21 cellular contexts compared by ENCODE assay signal in genomic region chr13:20706661-20707060, GRCh38.
"Had no signal": no experiment of that assay in that cellular context is flagged by ENCODE, and none has a peak within 500 bp of the region (broad histone marks: within the 10 kb centered on the region; RNA-seq: fewer than 3 reads in every experiment).

No MANE protein-coding gene starts in this region.

- ATAC-seq: gastroesophageal sphincter; left cardiac atrium; lower lobe of right lung; natural killer cell; sciatic nerve; stimulated activated memory B cell treated with anti-CD40 and anti-IgM and Interleukin-4, amounts not matched to agents 10 μg/mL and 1 μg/mL and 100 μg/mL, for 72 hours; stimulated activated naive CD8-positive, alpha-beta T cell treated with anti-CD3 and anti-CD28 coated beads, Interleukin-15, amount 100 ng/mL, for 72 hours; upper lobe of right lung had no signal

- DNase-seq: cortex of kidney; effector memory CD4-positive, alpha-beta T cell; glutamatergic neuron; kidney; left cardiac atrium; left ventricle myocardium inferior; lower lobe of right lung; natural killer cell; spleen; stimulated activated CD4-positive, alpha-beta T cell treated with anti-CD3 and anti-CD28 coated beads, Interleukin-15, amount 100 ng/mL, for 24 hours; stimulated activated CD4-positive, alpha-beta T cell treated with anti-CD3 and anti-CD28 coated beads, Interleukin-1b, Interleukin-23, amount 100 ng/mL, for 48 hours; stimulated activated CD4-positive, alpha-beta T cell treated with anti-CD3 and anti-CD28 coated beads, Interleukin-4, amount 100 ng/mL, for 24 hours; stimulated activated naive CD8-positive, alpha-beta T cell treated with anti-CD3 and anti-CD28 coated beads, Interleukin-15, amount 100 ng/mL, for 72 hours; testis; upper lobe of right lung had no signal

- H3K4me3 Mint-ChIP-seq: memory B cell; mesothelial cell of epicardium; stimulated activated memory B cell treated with anti-CD40 and anti-IgM and Interleukin-4, amounts not matched to agents 10 μg/mL and 1 μg/mL and 100 μg/mL, for 72 hours; stimulated activated naive CD8-positive, alpha-beta T cell treated with anti-CD3 and anti-CD28 coated beads, Interleukin-15, amount 100 ng/mL, for 72 hours had no signal

- FAIRE-seq: endometrium, kidney had no signal

- H3K27me3 Mint-ChIP-seq: memory B cell; stimulated activated memory B cell treated with anti-CD40 and anti-IgM and Interleukin-4, amounts not matched to agents 10 μg/mL and 1 μg/mL and 100 μg/mL, for 72 hours had no signal

- H3K36me3 Mint-ChIP-seq: memory B cell; mesothelial cell of epicardium; natural killer cell; stimulated activated memory B cell treated with anti-CD40 and anti-IgM and Interleukin-4, amounts not matched to agents 10 μg/mL and 1 μg/mL and 100 μg/mL, for 72 hours had no signal

- H3K27ac Mint-ChIP-seq: memory B cell; mesothelial cell of epicardium; natural killer cell; stimulated activated memory B cell treated with anti-CD40 and anti-IgM and Interleukin-4, amounts not matched to agents 10 μg/mL and 1 μg/mL and 100 μg/mL, for 72 hours had no signal

- H3K9me3 Mint-ChIP-seq: mesothelial cell of epicardium; natural killer cell; stimulated activated memory B cell treated with anti-CD40 and anti-IgM and Interleukin-4, amounts not matched to agents 10 μg/mL and 1 μg/mL and 100 μg/mL, for 72 hours; stimulated activated naive CD8-positive, alpha-beta T cell treated with anti-CD3 and anti-CD28 coated beads, Interleukin-15, amount 100 ng/mL, for 72 hours had no signal
